Comparison of ENCODE assay signal across 31 cellular contexts in the genomic region with DNA sequence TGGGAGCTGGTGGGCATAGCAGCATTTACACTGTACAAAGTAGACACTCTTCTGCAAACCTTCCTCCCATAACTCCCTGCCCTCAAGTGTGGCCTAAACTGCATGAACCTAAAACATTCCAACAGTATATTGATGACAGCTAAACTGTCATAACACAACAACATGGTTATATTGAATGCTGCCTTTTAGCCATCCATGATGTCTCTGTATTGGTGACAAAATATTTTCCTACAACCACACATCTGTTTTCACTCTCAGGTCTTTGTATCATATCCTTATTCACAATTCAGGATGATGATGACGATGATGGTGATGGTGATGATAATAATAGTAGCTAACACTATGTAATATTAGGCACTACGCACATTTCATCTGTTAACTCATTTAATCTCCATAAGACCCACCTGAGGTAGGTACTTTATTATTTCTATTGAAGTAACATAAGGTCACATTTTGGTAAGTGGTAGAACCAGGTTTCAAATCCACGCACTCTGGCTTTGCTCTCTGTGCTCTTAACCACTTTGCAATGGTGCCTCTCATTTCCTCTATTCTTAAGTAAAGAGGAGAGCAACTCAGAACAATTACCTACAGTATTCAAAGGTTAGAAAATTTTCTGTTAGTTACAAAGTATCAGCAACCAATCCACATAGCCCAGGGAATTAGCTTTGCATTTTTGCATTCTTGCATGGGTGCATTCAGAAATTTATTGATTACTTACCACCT.
"Had no signal": no experiment of that assay in that cellular context is flagged by ENCODE, and none has a peak within 500 bp of the region (broad histone marks: within the 10 kb centered on the region; RNA-seq: fewer than 3 reads in every experiment).

No MANE protein-coding gene starts in this region.

- H3K27me3 Mint-ChIP-seq: dendritic cell treated with granulocyte-macrophage colony-stimulating factor and Interleukin-4, amounts not matched to agents 40 ng/mL and 50 ng/mL, for 4 days had no signal

- H3K36me3 Mint-ChIP-seq: activated CD4-positive, alpha-beta memory T cell treated with anti-CD3 and anti-CD28 coated beads for 36 hours; activated naive CD4-positive, alpha-beta T cell treated with anti-CD3 and anti-CD28 coated beads, Interleukin-2, amount 10 ng/mL, durations not matched to agents 7 days and 5 days; mesothelial cell of epicardium; naive B cell had no signal

- H3K4me3 Mint-ChIP-seq: activated CD4-positive, alpha-beta memory T cell treated with anti-CD3 and anti-CD28 coated beads for 36 hours; activated CD4-positive, alpha-beta T cell treated with anti-CD3 and anti-CD28 coated beads, Interleukin-2, amount 10 ng/mL, durations not matched to agents 24 days and 14 days; activated naive CD4-positive, alpha-beta T cell treated with anti-CD3 and anti-CD28 coated beads, Interleukin-2, amount 10 ng/mL, durations not matched to agents 7 days and 5 days; dendritic cell treated with granulocyte-macrophage colony-stimulating factor and Interleukin-4, amounts not matched to agents 40 ng/mL and 50 ng/mL, for 4 days; endodermal cell; mesothelial cell of epicardium; nephron progenitor cell; T-helper 17 cell had no signal

- H3K4me1 ChIP-seq: breast epithelium, uterus had no signal

- H3K9me3 Mint-ChIP-seq: activated CD4-positive, alpha-beta memory T cell treated with anti-CD3 and anti-CD28 coated beads for 36 hours; activated CD4-positive, alpha-beta T cell treated with anti-CD3 and anti-CD28 coated beads, Interleukin-2, amount 10 ng/mL, durations not matched to agents 24 days and 14 days; activated naive CD4-positive, alpha-beta T cell treated with anti-CD3 and anti-CD28 coated beads, Interleukin-2, amount 10 ng/mL, durations not matched to agents 7 days and 5 days; dendritic cell treated with granulocyte-macrophage colony-stimulating factor and Interleukin-4, amounts not matched to agents 40 ng/mL and 50 ng/mL, for 4 days; endodermal cell; mesothelial cell of epicardium; nephron progenitor cell had no signal

- H3K9me3 ChIP-seq: breast epithelium, heart left ventricle, neutrophil, ovary, thoracic aorta, uterus had no signal

- ATAC-seq: esophagus mucosa; heart left ventricle; stimulated activated naive CD8-positive, alpha-beta T cell treated with anti-CD3 and anti-CD28 coated beads, Interleukin-15, Interleukin-2, amounts not matched to agents 100 U/mL and 50 U/mL, for 24 hours; T-helper 17 cell had no signal

- H3K27ac ChIP-seq: breast epithelium, heart left ventricle, neutrophil, ovary, thoracic aorta, uterus had no signal

- H3K4me2 ChIP-seq: smooth muscle cell had no signal

- H3K27ac Mint-ChIP-seq: activated CD4-positive, alpha-beta memory T cell treated with anti-CD3 and anti-CD28 coated beads for 36 hours; activated CD4-positive, alpha-beta T cell treated with anti-CD3 and anti-CD28 coated beads, Interleukin-2, amount 10 ng/mL, durations not matched to agents 24 days and 14 days; activated naive CD4-positive, alpha-beta T cell treated with anti-CD3 and anti-CD28 coated beads, Interleukin-2, amount 10 ng/mL, durations not matched to agents 7 days and 5 days; dendritic cell treated with granulocyte-macrophage colony-stimulating factor and Interleukin-4, amounts not matched to agents 40 ng/mL and 50 ng/mL, for 4 days; endodermal cell; mesothelial cell of epicardium; naive B cell; nephron progenitor cell; progenitor cell of endocrine pancreas; T-helper 17 cell had no signal

- H3K4me1 Mint-ChIP-seq: activated CD4-positive, alpha-beta T cell treated with anti-CD3 and anti-CD28 coated beads, Interleukin-2, amount 10 ng/mL, durations not matched to agents 24 days and 14 days; activated naive CD4-positive, alpha-beta T cell treated with anti-CD3 and anti-CD28 coated beads, Interleukin-2, amount 10 ng/mL, durations not matched to agents 7 days and 5 days; endodermal cell; mesothelial cell of epicardium; naive B cell; T-helper 17 cell had no signal

- H3K27me3 ChIP-seq: breast epithelium, heart left ventricle, neutrophil, ovary, uterus had no signal

- H3K4me3 ChIP-seq: breast epithelium, heart left ventricle, ovary, smooth muscle cell, thoracic aorta, uterus had no signal

- DNase-seq: activated CD4-positive, alpha-beta memory T cell treated with anti-CD3 and anti-CD28 coated beads for 36 hours; activated CD4-positive, alpha-beta T cell treated with anti-CD3 and anti-CD28 coated beads, Interleukin-2, amount 10 ng/mL, durations not matched to agents 24 days and 14 days; activated CD4-positive, CD25-positive, alpha-beta regulatory T cell treated with anti-CD3 and anti-CD28 coated beads, Interleukin-2, amount 50 U/mL, for 72 hours; activated CD8-positive, alpha-beta memory T cell treated with anti-CD3 and anti-CD28 coated beads, Interleukin-2, amount 50 U/mL, for 4 hours; activated gamma-delta T cell; activated naive CD4-positive, alpha-beta T cell treated with anti-CD3 and anti-CD28 coated beads, Interleukin-2, amount 10 ng/mL, durations not matched to agents 7 days and 5 days; activated T-cell treated with anti-CD3 and anti-CD28 coated beads, Interleukin-2, amount 50 U/mL, for 1 hour; amygdala; central memory CD4-positive, alpha-beta T cell; endodermal cell; foreskin fibroblast; heart left ventricle; hypothalamus; naive B cell; nephron progenitor cell; ovary; stimulated activated CD4-positive, alpha-beta T cell treated with anti-CD3 and anti-CD28 coated beads, Interleukin-1b, Interleukin-23, amount 100 ng/mL, for 48 hours; stimulated activated CD4-positive, alpha-beta T cell treated with anti-CD3 and anti-CD28 coated beads, Interleukin-4, amount 100 ng/mL, for 4 hours; stimulated activated naive CD8-positive, alpha-beta T cell treated with anti-CD3 and anti-CD28 coated beads, Interleukin-15, Interleukin-2, amounts not matched to agents 100 U/mL and 50 U/mL, for 24 hours; T-helper 17 cell; T1000; trophoblast cell; uterus had no signal

- H3K36me3 ChIP-seq: breast epithelium, neutrophil, ovary, thoracic aorta, uterus had no signal
